In the genomic region with DNA sequence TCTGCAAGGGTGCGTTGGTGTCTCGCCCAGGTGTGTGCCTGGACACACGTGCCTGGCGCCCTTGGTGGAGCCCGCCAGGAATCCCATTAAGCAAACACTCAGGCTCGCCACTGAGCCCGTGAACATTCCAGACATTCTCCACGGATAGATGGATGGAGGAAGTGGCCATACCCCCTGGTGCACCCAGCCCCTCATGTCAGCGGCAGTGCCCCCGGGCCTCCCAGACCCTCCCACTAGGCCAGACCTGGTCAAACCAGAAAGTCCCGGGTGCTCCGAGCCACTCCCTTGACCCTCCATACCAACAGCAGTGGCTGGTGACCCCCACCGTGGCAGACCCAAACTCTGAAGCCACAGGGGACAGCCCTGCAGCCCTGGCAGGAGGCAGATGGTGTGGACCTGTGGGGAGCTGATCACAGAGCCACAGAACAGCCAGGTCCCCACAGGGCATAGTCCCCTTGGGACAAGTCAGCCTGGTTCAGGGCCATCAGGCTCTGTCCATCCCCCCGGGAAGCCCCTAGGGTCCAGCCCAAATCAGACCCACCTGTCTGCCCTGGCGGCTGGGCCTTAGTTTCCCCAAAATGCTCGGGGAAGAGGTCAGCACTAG, we compare ENCODE assay signal across 1 cellular context.
A peak's percentile ranks its signal among the peaks of the same experiment; 100 is the strongest.
TF ChIP-seq lines count a peak whose summit lies in the region.

No MANE protein-coding gene starts in this region.

TF ChIP-seq in HepG2, 621 proteins besides CTCF, POLR2A, EP300 and RAD21 (continued from another document and continues in another):
- TF ChIP-seq, protein P1, sequence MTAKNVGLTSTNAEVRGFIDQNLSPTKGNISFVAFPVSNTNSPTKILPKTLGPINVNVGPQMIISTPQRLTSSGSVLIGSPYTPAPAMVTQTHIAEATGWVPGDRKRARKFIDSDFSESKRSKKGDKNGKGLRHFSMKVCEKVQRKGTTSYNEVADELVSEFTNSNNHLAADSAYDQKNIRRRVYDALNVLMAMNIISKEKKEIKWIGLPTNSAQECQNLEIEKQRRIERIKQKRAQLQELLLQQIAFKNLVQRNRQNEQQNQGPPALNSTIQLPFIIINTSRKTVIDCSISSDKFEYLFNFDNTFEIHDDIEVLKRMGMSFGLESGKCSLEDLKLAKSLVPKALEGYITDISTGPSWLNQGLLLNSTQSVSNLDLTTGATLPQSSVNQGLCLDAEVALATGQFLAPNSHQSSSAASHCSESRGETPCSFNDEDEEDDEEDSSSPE (CRISPR knock-in tag; IDR thresholded peaks at IDR 0.05) = peak; percentile 37; the same call in 1 of the 2 replicates
- TF ChIP-seq ZNF703 (CRISPR knock-in tag; IDR thresholded peaks at IDR 0.05; ENCODE audit: borderline replicate concordance) (peak; percentile 23; the same call in 1 of the 2 replicates), ZNF331 (CRISPR knock-in tag; IDR thresholded peaks at IDR 0.05) (no peak; the same call in 1 of the 2 replicates), MAF1 (CRISPR knock-in tag; IDR thresholded peaks at IDR 0.05; ENCODE audit: borderline replicate concordance) (0 out of 2 replicates have a peak, but pooled peaks have one; percentile 15), ZNF737 (CRISPR knock-in tag; IDR thresholded peaks at IDR 0.05; ENCODE audit: borderline replicate concordance) (no peak), ZNF430 (CRISPR knock-in tag; IDR thresholded peaks at IDR 0.05) (no peak), SPEN (CRISPR knock-in tag; IDR thresholded peaks at IDR 0.05; ENCODE audit: low read depth) (no peak), BORCS8-MEF2B (CRISPR knock-in tag; IDR thresholded peaks at IDR 0.05) (0 out of 2 replicates have a peak, but pooled peaks have one; percentile 2), BHLHE40 (IDR thresholded peaks at IDR 0.05; ENCODE audit: low read length) (peak; percentile 88), TMF1 (CRISPR knock-in tag; IDR thresholded peaks at IDR 0.05; ENCODE audit: low read depth) (peak; percentile 56; the same call in 1 of the 2 replicates), CHD4 (IDR thresholded peaks at IDR 0.05; ENCODE audit: borderline replicate concordance, low read length) (no peak), ZNF709 (CRISPR knock-in tag; IDR thresholded peaks at IDR 0.05) (no peak), TAF1 (CRISPR knock-in tag; IDR thresholded peaks at IDR 0.05) (no peak), KMT2A (CRISPR knock-in tag; IDR thresholded peaks at IDR 0.05) (no peak), IRX3 (CRISPR knock-in tag; IDR thresholded peaks at IDR 0.05; ENCODE audit: borderline replicate concordance, low read depth) (0 out of 2 replicates have a peak, but pooled peaks have one; percentile 49), NONO (IDR thresholded peaks at IDR 0.05) (no peak), NONO (CRISPR knock-in tag; conservative IDR thresholded peaks at IDR 0.05) (peak; percentile 67), TOPORS (CRISPR knock-in tag; IDR thresholded peaks at IDR 0.05) (no peak), SCMH1 (CRISPR knock-in tag; IDR thresholded peaks at IDR 0.05; ENCODE audit: borderline replicate concordance) (no peak), AGO2 (optimal IDR thresholded peaks at IDR 0.05; ENCODE audit: low read depth, low read length) (peak; percentile 14), NFKB2 (CRISPR knock-in tag; IDR thresholded peaks at IDR 0.05; ENCODE audit: borderline replicate concordance) (0 out of 2 replicates have a peak, but pooled peaks have one; percentile 7), ZNF460 (CRISPR knock-in tag; IDR thresholded peaks at IDR 0.05; ENCODE audit: borderline replicate concordance) (no peak), ZNF556 (CRISPR knock-in tag; IDR thresholded peaks at IDR 0.05; ENCODE audit: borderline replicate concordance) (no peak), KMT2B (CRISPR knock-in tag; IDR thresholded peaks at IDR 0.05) (no peak), CBX1 (IDR thresholded peaks at IDR 0.05; ENCODE audit: low read depth) (peak; percentile 7), REPIN1 (CRISPR knock-in tag; IDR thresholded peaks at IDR 0.05; ENCODE audit: borderline replicate concordance, low read depth) (0 out of 2 replicates have a peak, but pooled peaks have one; percentile 9), ZSCAN31 (CRISPR knock-in tag; IDR thresholded peaks at IDR 0.05; ENCODE audit: low read depth) (no peak)
- TF ChIP-seq, protein P2, sequence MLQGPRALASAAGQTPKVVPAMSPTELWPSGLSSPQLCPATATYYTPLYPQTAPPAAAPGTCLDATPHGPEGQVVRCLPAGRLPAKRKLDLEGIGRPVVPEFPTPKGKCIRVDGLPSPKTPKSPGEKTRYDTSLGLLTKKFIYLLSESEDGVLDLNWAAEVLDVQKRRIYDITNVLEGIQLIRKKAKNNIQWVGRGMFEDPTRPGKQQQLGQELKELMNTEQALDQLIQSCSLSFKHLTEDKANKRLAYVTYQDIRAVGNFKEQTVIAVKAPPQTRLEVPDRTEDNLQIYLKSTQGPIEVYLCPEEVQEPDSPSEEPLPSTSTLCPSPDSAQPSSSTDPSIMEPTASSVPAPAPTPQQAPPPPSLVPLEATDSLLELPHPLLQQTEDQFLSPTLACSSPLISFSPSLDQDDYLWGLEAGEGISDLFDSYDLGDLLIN (CRISPR knock-in tag; IDR thresholded peaks at IDR 0.05; ENCODE audit: borderline replicate concordance) = 0 out of 2 replicates have a peak, but pooled peaks have one; percentile 11
- TF ChIP-seq, protein P3, sequence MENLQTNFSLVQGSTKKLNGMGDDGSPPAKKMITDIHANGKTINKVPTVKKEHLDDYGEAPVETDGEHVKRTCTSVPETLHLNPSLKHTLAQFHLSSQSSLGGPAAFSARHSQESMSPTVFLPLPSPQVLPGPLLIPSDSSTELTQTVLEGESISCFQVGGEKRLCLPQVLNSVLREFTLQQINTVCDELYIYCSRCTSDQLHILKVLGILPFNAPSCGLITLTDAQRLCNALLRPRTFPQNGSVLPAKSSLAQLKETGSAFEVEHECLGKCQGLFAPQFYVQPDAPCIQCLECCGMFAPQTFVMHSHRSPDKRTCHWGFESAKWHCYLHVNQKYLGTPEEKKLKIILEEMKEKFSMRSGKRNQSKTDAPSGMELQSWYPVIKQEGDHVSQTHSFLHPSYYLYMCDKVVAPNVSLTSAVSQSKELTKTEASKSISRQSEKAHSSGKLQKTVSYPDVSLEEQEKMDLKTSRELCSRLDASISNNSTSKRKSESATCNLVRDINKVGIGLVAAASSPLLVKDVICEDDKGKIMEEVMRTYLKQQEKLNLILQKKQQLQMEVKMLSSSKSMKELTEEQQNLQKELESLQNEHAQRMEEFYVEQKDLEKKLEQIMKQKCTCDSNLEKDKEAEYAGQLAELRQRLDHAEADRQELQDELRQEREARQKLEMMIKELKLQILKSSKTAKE (CRISPR knock-in tag; IDR thresholded peaks at IDR 0.05; ENCODE audit: borderline replicate concordance) = 0 out of 2 replicates have a peak, but pooled peaks have one; percentile 32
- TF ChIP-seq, protein P4, sequence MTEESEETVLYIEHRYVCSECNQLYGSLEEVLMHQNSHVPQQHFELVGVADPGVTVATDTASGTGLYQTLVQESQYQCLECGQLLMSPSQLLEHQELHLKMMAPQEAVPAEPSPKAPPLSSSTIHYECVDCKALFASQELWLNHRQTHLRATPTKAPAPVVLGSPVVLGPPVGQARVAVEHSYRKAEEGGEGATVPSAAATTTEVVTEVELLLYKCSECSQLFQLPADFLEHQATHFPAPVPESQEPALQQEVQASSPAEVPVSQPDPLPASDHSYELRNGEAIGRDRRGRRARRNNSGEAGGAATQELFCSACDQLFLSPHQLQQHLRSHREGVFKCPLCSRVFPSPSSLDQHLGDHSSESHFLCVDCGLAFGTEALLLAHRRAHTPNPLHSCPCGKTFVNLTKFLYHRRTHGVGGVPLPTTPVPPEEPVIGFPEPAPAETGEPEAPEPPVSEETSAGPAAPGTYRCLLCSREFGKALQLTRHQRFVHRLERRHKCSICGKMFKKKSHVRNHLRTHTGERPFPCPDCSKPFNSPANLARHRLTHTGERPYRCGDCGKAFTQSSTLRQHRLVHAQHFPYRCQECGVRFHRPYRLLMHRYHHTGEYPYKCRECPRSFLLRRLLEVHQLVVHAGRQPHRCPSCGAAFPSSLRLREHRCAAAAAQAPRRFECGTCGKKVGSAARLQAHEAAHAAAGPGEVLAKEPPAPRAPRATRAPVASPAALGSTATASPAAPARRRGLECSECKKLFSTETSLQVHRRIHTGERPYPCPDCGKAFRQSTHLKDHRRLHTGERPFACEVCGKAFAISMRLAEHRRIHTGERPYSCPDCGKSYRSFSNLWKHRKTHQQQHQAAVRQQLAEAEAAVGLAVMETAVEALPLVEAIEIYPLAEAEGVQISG (CRISPR knock-in tag; IDR thresholded peaks at IDR 0.05) = no peak
- TF ChIP-seq, protein P5, sequence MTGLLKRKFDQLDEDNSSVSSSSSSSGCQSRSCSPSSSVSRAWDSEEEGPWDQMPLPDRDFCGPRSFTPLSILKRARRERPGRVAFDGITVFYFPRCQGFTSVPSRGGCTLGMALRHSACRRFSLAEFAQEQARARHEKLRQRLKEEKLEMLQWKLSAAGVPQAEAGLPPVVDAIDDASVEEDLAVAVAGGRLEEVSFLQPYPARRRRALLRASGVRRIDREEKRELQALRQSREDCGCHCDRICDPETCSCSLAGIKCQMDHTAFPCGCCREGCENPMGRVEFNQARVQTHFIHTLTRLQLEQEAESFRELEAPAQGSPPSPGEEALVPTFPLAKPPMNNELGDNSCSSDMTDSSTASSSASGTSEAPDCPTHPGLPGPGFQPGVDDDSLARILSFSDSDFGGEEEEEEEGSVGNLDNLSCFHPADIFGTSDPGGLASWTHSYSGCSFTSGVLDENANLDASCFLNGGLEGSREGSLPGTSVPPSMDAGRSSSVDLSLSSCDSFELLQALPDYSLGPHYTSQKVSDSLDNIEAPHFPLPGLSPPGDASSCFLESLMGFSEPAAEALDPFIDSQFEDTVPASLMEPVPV (CRISPR knock-in tag; IDR thresholded peaks at IDR 0.05) = no peak
- TF ChIP-seq, protein P6, sequence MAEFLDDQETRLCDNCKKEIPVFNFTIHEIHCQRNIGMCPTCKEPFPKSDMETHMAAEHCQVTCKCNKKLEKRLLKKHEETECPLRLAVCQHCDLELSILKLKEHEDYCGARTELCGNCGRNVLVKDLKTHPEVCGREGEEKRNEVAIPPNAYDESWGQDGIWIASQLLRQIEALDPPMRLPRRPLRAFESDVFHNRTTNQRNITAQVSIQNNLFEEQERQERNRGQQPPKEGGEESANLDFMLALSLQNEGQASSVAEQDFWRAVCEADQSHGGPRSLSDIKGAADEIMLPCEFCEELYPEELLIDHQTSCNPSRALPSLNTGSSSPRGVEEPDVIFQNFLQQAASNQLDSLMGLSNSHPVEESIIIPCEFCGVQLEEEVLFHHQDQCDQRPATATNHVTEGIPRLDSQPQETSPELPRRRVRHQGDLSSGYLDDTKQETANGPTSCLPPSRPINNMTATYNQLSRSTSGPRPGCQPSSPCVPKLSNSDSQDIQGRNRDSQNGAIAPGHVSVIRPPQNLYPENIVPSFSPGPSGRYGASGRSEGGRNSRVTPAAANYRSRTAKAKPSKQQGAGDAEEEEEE (CRISPR knock-in tag; IDR thresholded peaks at IDR 0.05; ENCODE audit: borderline replicate concordance) = no peak
- TF ChIP-seq, protein P7, sequence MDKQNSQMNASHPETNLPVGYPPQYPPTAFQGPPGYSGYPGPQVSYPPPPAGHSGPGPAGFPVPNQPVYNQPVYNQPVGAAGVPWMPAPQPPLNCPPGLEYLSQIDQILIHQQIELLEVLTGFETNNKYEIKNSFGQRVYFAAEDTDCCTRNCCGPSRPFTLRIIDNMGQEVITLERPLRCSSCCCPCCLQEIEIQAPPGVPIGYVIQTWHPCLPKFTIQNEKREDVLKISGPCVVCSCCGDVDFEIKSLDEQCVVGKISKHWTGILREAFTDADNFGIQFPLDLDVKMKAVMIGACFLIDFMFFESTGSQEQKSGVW (CRISPR knock-in tag; IDR thresholded peaks at IDR 0.05; ENCODE audit: borderline replicate concordance) = no peak
- TF ChIP-seq, protein P8, sequence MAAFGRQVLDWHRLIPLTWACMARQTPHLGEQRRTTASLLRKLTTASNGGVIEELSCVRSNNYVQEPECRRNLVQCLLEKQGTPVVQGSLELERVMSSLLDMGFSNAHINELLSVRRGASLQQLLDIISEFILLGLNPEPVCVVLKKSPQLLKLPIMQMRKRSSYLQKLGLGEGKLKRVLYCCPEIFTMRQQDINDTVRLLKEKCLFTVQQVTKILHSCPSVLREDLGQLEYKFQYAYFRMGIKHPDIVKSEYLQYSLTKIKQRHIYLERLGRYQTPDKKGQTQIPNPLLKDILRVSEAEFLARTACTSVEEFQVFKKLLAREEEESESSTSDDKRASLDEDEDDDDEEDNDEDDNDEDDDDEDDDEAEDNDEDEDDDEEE (CRISPR knock-in tag; IDR thresholded peaks at IDR 0.05) = no peak
- TF ChIP-seq, protein P9, sequence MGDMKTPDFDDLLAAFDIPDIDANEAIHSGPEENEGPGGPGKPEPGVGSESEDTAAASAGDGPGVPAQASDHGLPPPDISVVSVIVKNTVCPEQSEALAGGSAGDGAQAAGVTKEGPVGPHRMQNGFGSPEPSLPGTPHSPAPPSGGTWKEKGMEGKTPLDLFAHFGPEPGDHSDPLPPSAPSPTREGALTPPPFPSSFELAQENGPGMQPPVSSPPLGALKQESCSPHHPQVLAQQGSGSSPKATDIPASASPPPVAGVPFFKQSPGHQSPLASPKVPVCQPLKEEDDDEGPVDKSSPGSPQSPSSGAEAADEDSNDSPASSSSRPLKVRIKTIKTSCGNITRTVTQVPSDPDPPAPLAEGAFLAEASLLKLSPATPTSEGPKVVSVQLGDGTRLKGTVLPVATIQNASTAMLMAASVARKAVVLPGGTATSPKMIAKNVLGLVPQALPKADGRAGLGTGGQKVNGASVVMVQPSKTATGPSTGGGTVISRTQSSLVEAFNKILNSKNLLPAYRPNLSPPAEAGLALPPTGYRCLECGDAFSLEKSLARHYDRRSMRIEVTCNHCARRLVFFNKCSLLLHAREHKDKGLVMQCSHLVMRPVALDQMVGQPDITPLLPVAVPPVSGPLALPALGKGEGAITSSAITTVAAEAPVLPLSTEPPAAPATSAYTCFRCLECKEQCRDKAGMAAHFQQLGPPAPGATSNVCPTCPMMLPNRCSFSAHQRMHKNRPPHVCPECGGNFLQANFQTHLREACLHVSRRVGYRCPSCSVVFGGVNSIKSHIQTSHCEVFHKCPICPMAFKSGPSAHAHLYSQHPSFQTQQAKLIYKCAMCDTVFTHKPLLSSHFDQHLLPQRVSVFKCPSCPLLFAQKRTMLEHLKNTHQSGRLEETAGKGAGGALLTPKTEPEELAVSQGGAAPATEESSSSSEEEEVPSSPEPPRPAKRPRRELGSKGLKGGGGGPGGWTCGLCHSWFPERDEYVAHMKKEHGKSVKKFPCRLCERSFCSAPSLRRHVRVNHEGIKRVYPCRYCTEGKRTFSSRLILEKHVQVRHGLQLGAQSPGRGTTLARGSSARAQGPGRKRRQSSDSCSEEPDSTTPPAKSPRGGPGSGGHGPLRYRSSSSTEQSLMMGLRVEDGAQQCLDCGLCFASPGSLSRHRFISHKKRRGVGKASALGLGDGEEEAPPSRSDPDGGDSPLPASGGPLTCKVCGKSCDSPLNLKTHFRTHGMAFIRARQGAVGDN (CRISPR knock-in tag; IDR thresholded peaks at IDR 0.05) = peak; percentile 10
